ENCODE assay signal across 1 cellular context in genomic region chr10:123800299-123800698, GRCh38.
TF ChIP-seq lines count a peak whose summit lies in the region.

No MANE protein-coding gene starts in this region.

TF ChIP-seq in K562, 482 proteins besides CTCF, POLR2A, EP300 and RAD21 (continued from another document and continues in another):
- TF ChIP-seq, protein P1, sequence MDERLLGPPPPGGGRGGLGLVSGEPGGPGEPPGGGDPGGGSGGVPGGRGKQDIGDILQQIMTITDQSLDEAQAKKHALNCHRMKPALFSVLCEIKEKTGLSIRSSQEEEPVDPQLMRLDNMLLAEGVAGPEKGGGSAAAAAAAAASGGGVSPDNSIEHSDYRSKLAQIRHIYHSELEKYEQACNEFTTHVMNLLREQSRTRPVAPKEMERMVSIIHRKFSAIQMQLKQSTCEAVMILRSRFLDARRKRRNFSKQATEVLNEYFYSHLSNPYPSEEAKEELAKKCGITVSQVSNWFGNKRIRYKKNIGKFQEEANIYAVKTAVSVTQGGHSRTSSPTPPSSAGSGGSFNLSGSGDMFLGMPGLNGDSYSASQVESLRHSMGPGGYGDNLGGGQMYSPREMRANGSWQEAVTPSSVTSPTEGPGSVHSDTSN (CRISPR knock-in tag; IDR thresholded peaks at IDR 0.05; ENCODE audit: low read depth) = no peak
- TF ChIP-seq, protein P1 (tag; conservative IDR thresholded peaks at IDR 0.05; ENCODE audit: low read depth) = peak; percentile 37; the same call in 1 of the 2 replicates
- TF ChIP-seq SMARCA4 (IDR thresholded peaks at IDR 0.05) (peak; percentile 31; the same call in 1 of the 2 replicates), ZFX (CRISPR knock-in tag; IDR thresholded peaks at IDR 0.05) (no peak), ZNF785 (CRISPR knock-in tag; IDR thresholded peaks at IDR 0.05) (no peak), JUNB (CRISPR knock-in tag; conservative IDR thresholded peaks at IDR 0.05) (no peak), TAL1 (IDR thresholded peaks at IDR 0.05) (peak; percentile 45; the same call in 1 of the 2 replicates), E2F1 (CRISPR knock-in tag; IDR thresholded peaks at IDR 0.05) (no peak), RBM34 (IDR thresholded peaks at IDR 0.05; ENCODE audit: borderline replicate concordance, insufficient read depth, low read length) (no peak), KLF1 (tag; IDR thresholded peaks at IDR 0.05) (no peak), ZNF609 (CRISPR knock-in tag; IDR thresholded peaks at IDR 0.05; ENCODE audit: borderline replicate concordance) (no peak), CEBPB (tag; IDR thresholded peaks at IDR 0.05) (no peak), JUND (IDR thresholded peaks at IDR 0.05; ENCODE audit: borderline replicate concordance, low read depth, low read length) (no peak), JUND (tag; IDR thresholded peaks at IDR 0.05; ENCODE audit: borderline replicate concordance, low read depth, low read length) (no peak), NEUROD1 (IDR thresholded peaks at IDR 0.05; ENCODE audit: borderline replicate concordance, low read depth, low read length, partially characterized antibody) (no peak), DPF2 (IDR thresholded peaks at IDR 0.05) (peak; percentile 70), ZNF324 (CRISPR knock-in tag; IDR thresholded peaks at IDR 0.05) (no peak), MIER1 (IDR thresholded peaks at IDR 0.05; ENCODE audit: low read depth) (no peak), ZBTB33 (CRISPR knock-in tag; IDR thresholded peaks at IDR 0.05) (no peak), TCF3 (CRISPR knock-in tag; IDR thresholded peaks at IDR 0.05) (peak; percentile 38; the same call in 1 of the 2 replicates), THRAP3 (IDR thresholded peaks at IDR 0.05; ENCODE audit: borderline replicate concordance) (no peak), GTF2A2 (tag; IDR thresholded peaks at IDR 0.05) (no peak), XRCC3 (IDR thresholded peaks at IDR 0.05) (no peak), GATAD2A (IDR thresholded peaks at IDR 0.05) (no peak), ADNP (tag; IDR thresholded peaks at IDR 0.05) (no peak), MEF2A (IDR thresholded peaks at IDR 0.05; ENCODE audit: control insufficient read depth, low read depth, low read length) (peak; percentile 64; the same call in 1 of the 2 replicates), TEAD4 (IDR thresholded peaks at IDR 0.05; ENCODE audit: low read length) (peak; percentile 27; the same call in 1 of the 2 replicates), TEAD4 (CRISPR knock-in tag; IDR thresholded peaks at IDR 0.05; ENCODE audit: borderline replicate concordance) (no peak), ZBTB1 (CRISPR knock-in tag; IDR thresholded peaks at IDR 0.05; ENCODE audit: borderline replicate concordance, low read depth) (no peak), ZNF444 (CRISPR knock-in tag; IDR thresholded peaks at IDR 0.05) (no peak), CCAR2 (IDR thresholded peaks at IDR 0.05; ENCODE audit: low read depth, low read length) (no peak), BRCA1 (IDR thresholded peaks at IDR 0.05) (no peak), BRCA1 (CRISPR knock-in tag; IDR thresholded peaks at IDR 0.05) (no peak), C11orf30 (IDR thresholded peaks at IDR 0.05; ENCODE audit: low read depth) (0 out of 2 replicates have a peak, but pooled peaks have one; percentile 7), ASH1L (IDR thresholded peaks at IDR 0.05; ENCODE audit: borderline replicate concordance, low read depth, partially characterized antibody) (no peak), TRIM28 (IDR thresholded peaks at IDR 0.05) (no peak), NFE2 (IDR thresholded peaks at IDR 0.05; ENCODE audit: low read depth) (peak; percentile 59), MEF2D (tag; conservative IDR thresholded peaks at IDR 0.05; ENCODE audit: low read depth) (peak; percentile 83), GABPA (tag; conservative IDR thresholded peaks at IDR 0.05; ENCODE audit: low read depth) (0 out of 2 replicates have a peak, but pooled peaks have one; percentile 30), TAF15 (IDR thresholded peaks at IDR 0.05; ENCODE audit: low read depth, low read length) (no peak), SMARCE1 (IDR thresholded peaks at IDR 0.05) (no peak), HLTF (IDR thresholded peaks at IDR 0.05) (no peak), ARID1B (IDR thresholded peaks at IDR 0.05) (peak; percentile 66), FOSL1 (tag; conservative IDR thresholded peaks at IDR 0.05) (peak; percentile 68), RBM17 (IDR thresholded peaks at IDR 0.05; ENCODE audit: borderline replicate concordance, low read depth, low read length) (no peak), EWSR1 (IDR thresholded peaks at IDR 0.05; ENCODE audit: borderline replicate concordance, low read depth, partially characterized antibody) (no peak), TCF7 (IDR thresholded peaks at IDR 0.05; ENCODE audit: borderline replicate concordance) (no peak), BACH1 (tag; IDR thresholded peaks at IDR 0.05) (no peak), YY1 (IDR thresholded peaks at IDR 0.05; ENCODE audit: borderline replicate concordance in 1 of 3, control insufficient read depth in 1 of 3, extremely low read depth in 1 of 3, insufficient read depth in 3 of 3, insufficient read length in 1 of 3, insufficient replicate concordance in 2 of 3, low read depth in 1 of 3, low read length in 2 of 3) (no peak), SRSF9 (IDR thresholded peaks at IDR 0.05; ENCODE audit: borderline replicate concordance, low read depth, low read length) (no peak), ZNF518B (CRISPR knock-in tag; IDR thresholded peaks at IDR 0.05) (no peak), PURB (CRISPR knock-in tag; IDR thresholded peaks at IDR 0.05; ENCODE audit: low read depth) (no peak), ATF1 (CRISPR knock-in tag; IDR thresholded peaks at IDR 0.05) (no peak), ATF1 (tag; IDR thresholded peaks at IDR 0.05) (no peak), ZNF740 (CRISPR knock-in tag; IDR thresholded peaks at IDR 0.05) (no peak), ZNF740 (tag; IDR thresholded peaks at IDR 0.05) (no peak), EHMT2 (IDR thresholded peaks at IDR 0.05) (no peak), NCOA6 (IDR thresholded peaks at IDR 0.05) (no peak)
- TF ChIP-seq, protein P2, sequence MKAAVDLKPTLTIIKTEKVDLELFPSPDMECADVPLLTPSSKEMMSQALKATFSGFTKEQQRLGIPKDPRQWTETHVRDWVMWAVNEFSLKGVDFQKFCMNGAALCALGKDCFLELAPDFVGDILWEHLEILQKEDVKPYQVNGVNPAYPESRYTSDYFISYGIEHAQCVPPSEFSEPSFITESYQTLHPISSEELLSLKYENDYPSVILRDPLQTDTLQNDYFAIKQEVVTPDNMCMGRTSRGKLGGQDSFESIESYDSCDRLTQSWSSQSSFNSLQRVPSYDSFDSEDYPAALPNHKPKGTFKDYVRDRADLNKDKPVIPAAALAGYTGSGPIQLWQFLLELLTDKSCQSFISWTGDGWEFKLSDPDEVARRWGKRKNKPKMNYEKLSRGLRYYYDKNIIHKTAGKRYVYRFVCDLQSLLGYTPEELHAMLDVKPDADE (conservative IDR thresholded peaks at IDR 0.05; ENCODE audit: control insufficient read depth, low read depth, low read length) = no peak
- TF ChIP-seq, protein P3, sequence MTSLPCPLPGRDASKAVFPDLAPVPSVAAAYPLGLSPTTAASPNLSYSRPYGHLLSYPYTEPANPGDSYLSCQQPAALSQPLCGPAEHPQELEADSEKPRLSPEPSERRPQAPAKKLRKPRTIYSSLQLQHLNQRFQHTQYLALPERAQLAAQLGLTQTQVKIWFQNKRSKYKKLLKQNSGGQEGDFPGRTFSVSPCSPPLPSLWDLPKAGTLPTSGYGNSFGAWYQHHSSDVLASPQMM (CRISPR knock-in tag; IDR thresholded peaks at IDR 0.05) = no peak
